11 cellular contexts compared by ENCODE assay signal in genomic region chr2:5690718-5691658, GRCh38. TPM values are rescaled to one million over a fixed set of nuclear protein-coding genes. Genes with fewer than 3 reads are reported as not detected.
DNase-seq lines count a peak whose midpoint lies in the region; ATAC-seq and TF ChIP-seq lines count a peak whose summit lies in the region.
"Had no signal": no experiment of that assay in that cellular context is flagged by ENCODE, and none has a peak within 500 bp of the region (broad histone marks: within the 10 kb centered on the region; RNA-seq: fewer than 3 reads in every experiment).

No MANE protein-coding gene starts in this region.

- H3K27ac ChIP-seq in SK-N-SH (ENCODE audit: low read depth in 2 of 2, low read length in 1 of 2): peak overlapping the region; percentile 84 to 92
- no peak overlapping the region for H3K27ac ChIP-seq in right cardiac atrium (ENCODE audit: low read length)
- H3K27ac ChIP-seq in smooth muscle cell (ENCODE audit: low read depth): peak overlapping the region; percentile 65
- no peak overlapping the region for H3K27ac ChIP-seq in PC-3 (ENCODE audit: low read length)
- H3K27ac ChIP-seq in substantia nigra (ENCODE audit: low read depth, low read length, poor library complexity, severe bottlenecking): no peak overlapping the region
- H3K27ac ChIP-seq: neutrophil, tibial artery had no signal

- peaks cover 31% of the 10 kb centered on the region for H4K20me1 ChIP-seq in SK-N-SH (ENCODE audit: insufficient read depth)
- H4K20me1 ChIP-seq in smooth muscle cell (ENCODE audit: low read depth): peaks cover 31% of the 10 kb centered on the region
- no peaks in the 10 kb centered on the region for H4K20me1 ChIP-seq in PC-3 (ENCODE audit: low read length)

- ATAC-seq in right cardiac atrium: no peak
- no peak for ATAC-seq in PC-3

- TF ChIP-seq CTCF in SK-N-SH (IDR thresholded peaks at IDR 0.05) (no peak), smooth muscle cell (IDR thresholded peaks at IDR 0.05; ENCODE audit: borderline replicate concordance, insufficient read depth, poor library complexity, severe bottlenecking) (no peak), PC-3 (conservative IDR thresholded peaks at IDR 0.05; ENCODE audit: low read depth, low read length) (no peak)

- no peak; a peak in 1 of 4 replicates for TF ChIP-seq EP300 in SK-N-SH (IDR thresholded peaks at IDR 0.05; ENCODE audit: borderline replicate concordance in 1 of 2, low read depth in 1 of 2, low read length in 1 of 2)

- intact Hi-C loops in right cardiac atrium (cut with DNase I): no loop called here
- intact Hi-C loops in PC-3 (cut with micrococcal nuclease): no loop called here

- H3K9me2 ChIP-seq in SK-N-SH: no peaks in the 10 kb centered on the region
- no peaks in the 10 kb centered on the region for H3K9me2 ChIP-seq in PC-3 (replicated peaks; ENCODE audit: low read length)

- H3F3A ChIP-seq in SK-N-SH (replicated peaks; ENCODE audit: insufficient read depth) (peaks cover 18% of the 10 kb centered on the region), smooth muscle cell (ENCODE audit: low read depth) (no peaks in the 10 kb centered on the region), PC-3 (ENCODE audit: low read length, unreplicated experiment) (no peaks in the 10 kb centered on the region)

- H3K4me3 ChIP-seq in SK-N-SH (ENCODE audit: low read depth in 2 of 2, low read length in 1 of 2) (peak overlapping the region; percentile 91 to 95), right cardiac atrium (ENCODE audit: low read length) (peak overlapping the region; percentile 33), smooth muscle cell (peak overlapping the region; percentile 86), PC-3 (ENCODE audit: low read length) (no peak overlapping the region)

- H3K4me1 ChIP-seq in SK-N-SH (ENCODE audit: control insufficient read depth in 1 of 2, insufficient read depth in 2 of 2, low read depth in 1 of 2, low read length in 1 of 2) (peaks cover 0 to 7% of the 10 kb centered on the region in 2 experiments; a peak in 2 of 4 replicates), right cardiac atrium (ENCODE audit: control insufficient read depth, insufficient read depth, low read length) (no peaks in the 10 kb centered on the region), smooth muscle cell (ENCODE audit: low read depth) (peaks cover 8% of the 10 kb centered on the region), PC-3 (ENCODE audit: insufficient read depth, low read length) (no peaks in the 10 kb centered on the region)

- CTCF ChIA-PET in SK-N-SH (lab: Yijun Ruan, JAX) (interaction anchor here (0.6 to 2.1 kb wide), 34 partner anchors 8 to 1732 kb away, joined by 3 to 14 read pairs (median 4); no protein-coding TSS in a partner anchor), PC-3 (lab: Charles Lee) (no interaction called here)

- POLR2A ChIA-PET in SK-N-SH (lab: Yijun Ruan, JAX): interaction anchor here (0.6 to 1.9 kb wide), 10 partner anchors 13 to 928 kb away, joined by 3 to 7 read pairs (median 3); no protein-coding TSS in a partner anchor
- POLR2A ChIA-PET in PC-3 (lab: Charles Lee; ENCODE audit: unreplicated experiment): no interaction called here

- 10% methylated on average over 66 of the region's 68 CpGs for WGBS in SK-N-SH (ENCODE audit: low lambda C conversion rate)
- WGBS in right cardiac atrium: 3% methylated on average over 67 of the region's 68 CpGs
- under 1% methylated on average over 49 of the region's 68 CpGs for WGBS in smooth muscle cell (ENCODE audit: low lambda C conversion rate)

- peaks cover 47% of the 10 kb centered on the region for H3K79me2 ChIP-seq in SK-N-SH (ENCODE audit: insufficient read depth)
- H3K79me2 ChIP-seq in smooth muscle cell (ENCODE audit: low read depth): peaks cover 33% of the 10 kb centered on the region
- H3K79me2 ChIP-seq in PC-3 (ENCODE audit: low read length): no peaks in the 10 kb centered on the region

- H3K4me2 ChIP-seq in SK-N-SH (peak overlapping the region; percentile 89), smooth muscle cell (peak overlapping the region; percentile 99), PC-3 (ENCODE audit: low read length) (no peak overlapping the region)

- H3K36me3 ChIP-seq in SK-N-SH (replicated peaks in 1 of 2; ENCODE audit: control insufficient read depth in 1 of 2, insufficient read depth in 2 of 2, low read length in 1 of 2) (no peaks in the 10 kb centered on the region), smooth muscle cell (ENCODE audit: low read depth) (no peaks in the 10 kb centered on the region), PC-3 (ENCODE audit: low read depth, low read length) (no peaks in the 10 kb centered on the region)
- H3K36me3 ChIP-seq: neutrophil, tibial artery had no signal

- H3K9me3 ChIP-seq in SK-N-SH: no peaks in the 10 kb centered on the region
- no peaks in the 10 kb centered on the region for H3K9me3 ChIP-seq in right cardiac atrium (ENCODE audit: control insufficient read depth, low read length)
- no peaks in the 10 kb centered on the region for H3K9me3 ChIP-seq in smooth muscle cell (replicated peaks; ENCODE audit: low read depth)
- H3K9me3 ChIP-seq in PC-3 (ENCODE audit: low read length): no peaks in the 10 kb centered on the region
- H3K9me3 ChIP-seq: neutrophil, tibial artery had no signal

- peak overlapping the region; percentile 86 for H3K9ac ChIP-seq in SK-N-SH
- peak overlapping the region; percentile 50 for H3K9ac ChIP-seq in smooth muscle cell (ENCODE audit: low read depth)
- no peak overlapping the region for H3K9ac ChIP-seq in PC-3 (ENCODE audit: low read length)

- BruUV-seq in PC-3 (replicated peaks; lab: Mats Ljungman, UMichigan): no TSS peak

- H3K27me3 ChIP-seq in SK-N-SH (ENCODE audit: insufficient read depth): no peaks in the 10 kb centered on the region
- H3K27me3 ChIP-seq in right cardiac atrium (ENCODE audit: control insufficient read depth, insufficient read depth): no peaks in the 10 kb centered on the region
- H3K27me3 ChIP-seq in smooth muscle cell (ENCODE audit: low read depth): no peaks in the 10 kb centered on the region
- no peaks in the 10 kb centered on the region for H3K27me3 ChIP-seq in PC-3 (ENCODE audit: low read length)

- peak overlapping the region; percentile 87 for H2AFZ ChIP-seq in SK-N-SH (ENCODE audit: low read depth)
- peak overlapping the region; percentile 80 for H2AFZ ChIP-seq in smooth muscle cell (ENCODE audit: low read depth)
- no peak overlapping the region for H2AFZ ChIP-seq in PC-3 (ENCODE audit: low read length)

- TF ChIP-seq RAD21 in SK-N-SH (IDR thresholded peaks at IDR 0.05; ENCODE audit: low read length): no peak

- DNase-seq in NCI-H2107 (lab: John Stamatoyannopoulos, UW): peak; percentile 66
- DNase-seq in NCI-H2107 treated with DMSO at 0.1 percent for 48 hours (lab: John Stamatoyannopoulos, UW; ENCODE audit: unreplicated experiment): no peak
- DNase-seq in SK-N-SH: peak; percentile 92
- DNase-seq in right cardiac atrium: no peak
- DNase-seq in smooth muscle cell (lab: John Stamatoyannopoulos, UW; ENCODE audit: unreplicated experiment): no peak
- DNase-seq in PC-3: no peak
- no peak for DNase-seq in LoVo (ENCODE audit: low spot score)
- DNase-seq in substantia nigra (lab: John Stamatoyannopoulos, UW): no peak
- DNase-seq: NCI-H2029 treated with DMSO at 0.1 percent for 48 hours, tibial artery had no signal

TF ChIP-seq in SK-N-SH, 30 proteins besides CTCF, POLR2A, EP300 and RAD21:
- TF ChIP-seq POLR2AphosphoS5 (IDR thresholded peaks at IDR 0.05; ENCODE audit: low read depth, low read length) (peak; percentile 71; the same call in 1 of the 2 replicates), JUND (IDR thresholded peaks at IDR 0.05) (no peak), SMC3 (IDR thresholded peaks at IDR 0.05; ENCODE audit: low read depth, low read length) (no peak), TEAD4 (IDR thresholded peaks at IDR 0.05; ENCODE audit: borderline replicate concordance, insufficient read depth) (no peak), NRF1 (IDR thresholded peaks at IDR 0.05; ENCODE audit: low read depth, low read length) (peak; percentile 21; the same call in 1 of the 2 replicates), TAF1 (IDR thresholded peaks at IDR 0.05; ENCODE audit: borderline replicate concordance, low read depth, low read length) (peak; percentile 55), TCF12 (IDR thresholded peaks at IDR 0.05) (peak; percentile 2; the same call in 1 of the 2 replicates), FOXJ3 (CRISPR knock-in tag; IDR thresholded peaks at IDR 0.05) (no peak), ZBTB33 (IDR thresholded peaks at IDR 0.05; ENCODE audit: borderline replicate concordance, low read depth) (no peak), FOXM1 (IDR thresholded peaks at IDR 0.05; ENCODE audit: low read depth) (0 out of 2 replicates have a peak, but pooled peaks have one; percentile 8), RXRA (IDR thresholded peaks at IDR 0.05; ENCODE audit: borderline replicate concordance, low read depth) (no peak), GATA2 (CRISPR knock-in tag; IDR thresholded peaks at IDR 0.05) (no peak), CHD2 (IDR thresholded peaks at IDR 0.05; ENCODE audit: low read length, partially characterized antibody) (peak; percentile 18)

RNA-seq across cellular contexts. Expression of gene SOX11, which starts 1.2 kb away (rescaled TPM):
- polyA plus RNA-seq in SK-N-SH (2012; rRNA removed) (2.9 and 3.4 TPM in 2 replicates), right cardiac atrium (0.93 TPM), smooth muscle cell (4.7 and 5.1 TPM in 2 replicates)
- 2.1 TPM in 2 replicates for polyA plus RNA-seq in SK-N-SH (2012; cell fraction: cytosol; rRNA removed)
- 5.6 and 6.5 TPM in 2 replicates for polyA plus RNA-seq in SK-N-SH (2012; cell fraction: nucleus; rRNA removed)
- total RNA-seq in right cardiac atrium (1 to 10 TPM in 1 of 4 donors, under 1 TPM in 3; 0.22 to 1.1 (median 0.60) TPM), smooth muscle cell (20.5 and 22.2 TPM in 2 replicates), PC-3 (2014; rRNA removed) (not detected in 2 replicates)

Comparison
In these comparisons a context has a peak if more than half of its experiments do, and no peak if none do; other contexts are left out.
1. DNase-seq: peak in NCI-H2107 (single experiment) and SK-N-SH (single experiment); none in NCI-H2107 treated with DMSO at 0.1 percent for 48 hours (single experiment), right cardiac atrium (0 of 3), smooth muscle cell (single experiment), PC-3 (single experiment), LoVo (single experiment) and substantia nigra (0 of 49).
2. H3K27ac ChIP-seq: peak in SK-N-SH (2 of 2) and smooth muscle cell (single experiment); none in right cardiac atrium (single experiment), PC-3 (single experiment) and substantia nigra (single experiment).
3. RNA of gene SOX11, which starts 1.2 kb away (total RNA-seq): 20.5 to 22.2 TPM in smooth muscle cell; 0.22 to 1.1 TPM in right cardiac atrium and not detected in PC-3; every median in the first group is over 10 times any median in the second.